ENCODE assay signal across 14 cellular contexts in the genomic region with DNA sequence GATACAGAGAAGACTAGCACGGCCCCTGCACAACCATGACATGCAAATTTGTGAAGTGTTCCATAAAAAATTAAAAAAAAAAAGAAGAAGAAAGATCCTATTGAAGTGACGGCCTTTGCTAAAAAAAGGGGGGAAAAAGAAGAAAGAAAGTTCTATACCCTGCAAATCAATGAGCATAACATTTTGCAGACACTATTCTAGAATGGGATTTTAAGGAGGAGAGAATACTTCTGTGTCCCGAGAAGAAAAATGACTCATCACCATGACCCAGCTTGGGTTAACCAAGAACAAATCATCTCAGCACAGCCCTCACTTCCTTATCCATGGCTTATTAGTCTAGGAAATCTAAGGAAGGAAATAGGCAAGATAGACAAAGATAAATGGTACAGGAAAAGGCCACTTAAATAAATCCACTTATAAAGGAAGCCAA. TPM values are rescaled to one million over a fixed set of nuclear protein-coding genes. Genes with fewer than 3 reads are reported as not detected.
DNase-seq lines count a peak whose midpoint lies in the region; ATAC-seq, FAIRE-seq and TF ChIP-seq lines count a peak whose summit lies in the region.
"Had no signal": no experiment of that assay in that cellular context is flagged by ENCODE, and none has a peak within 500 bp of the region (broad histone marks: within the 10 kb centered on the region; RNA-seq: fewer than 3 reads in every experiment).

No MANE protein-coding gene starts in this region.

- H3K9me1 ChIP-seq in IMR-90 (ENCODE audit: insufficient read depth, low read length): no peaks in the 10 kb centered on the region
- no peaks in the 10 kb centered on the region for H3K9me1 ChIP-seq in keratinocyte (ENCODE audit: control insufficient read depth, extremely low read depth, insufficient read depth, low read length)

- no peak overlapping the region for H2BK5ac ChIP-seq in IMR-90 (ENCODE audit: low read depth, low read length, poor library complexity, severe bottlenecking)
- no peak overlapping the region for H2BK5ac ChIP-seq in neuronal stem cell (ENCODE audit: low read length)

- H4K5ac ChIP-seq in IMR-90 (ENCODE audit: low read depth, low read length): no peak overlapping the region

- no peaks in the 10 kb centered on the region for H3K36me3 ChIP-seq in IMR-90 (ENCODE audit: control insufficient read depth, insufficient read depth, low read length)
- H3K36me3 ChIP-seq in keratinocyte (ENCODE audit: control insufficient read depth in 2 of 2, extremely low read depth in 1 of 2, insufficient read depth in 2 of 2, low read length in 2 of 2): no peaks in the 10 kb centered on the region
- no peaks in the 10 kb centered on the region for H3K36me3 ChIP-seq in neuronal stem cell (replicated peaks in 1 of 2; ENCODE audit: control insufficient read depth in 2 of 2, insufficient read depth in 2 of 2, low read length in 2 of 2)

- H3K14ac ChIP-seq in IMR-90 (replicated peaks; ENCODE audit: low read depth, low read length) (no peak overlapping the region), neuronal stem cell (ENCODE audit: low read length) (no peak overlapping the region)

- H3K27ac ChIP-seq in IMR-90 (ENCODE audit: insufficient read depth, low read length) (no peak overlapping the region), keratinocyte (ENCODE audit: control insufficient read depth, insufficient read depth, low read length) (no peak overlapping the region), neuronal stem cell (replicated peaks; ENCODE audit: low read length) (no peak overlapping the region)

- no peak overlapping the region for H2BK120ac ChIP-seq in IMR-90 (ENCODE audit: low read depth, low read length)
- no peak overlapping the region for H2BK120ac ChIP-seq in neuronal stem cell (ENCODE audit: low read depth, low read length)

- no peak overlapping the region for H2AFZ ChIP-seq in IMR-90 (replicated peaks; ENCODE audit: low read length, poor library complexity)
- H2AFZ ChIP-seq in keratinocyte (ENCODE audit: control insufficient read depth, low read length): no peak overlapping the region
- no peak overlapping the region for H2AFZ ChIP-seq in neuronal stem cell (ENCODE audit: low read length)

- DNase-seq in AG09309 (ENCODE audit: low read depth) (peak; percentile 47), IMR-90 (peak; percentile 75), amniotic epithelial cell (ENCODE audit: low read depth) (peak; percentile 83), keratinocyte (ENCODE audit: low read depth, low spot score) (peak; percentile 28), cerebellum (ENCODE audit: low spot score) (no peak), SHP77 treated with DMSO at 0.1 percent for 48 hours (lab: John Stamatoyannopoulos, UW) (no peak), neuronal stem cell (ENCODE audit: low spot score) (no peak)
- DNase-seq: activated CD8-positive, alpha-beta memory T cell treated with anti-CD3 and anti-CD28 coated beads, Interleukin-2, amount 50 U/mL, for 4 hours; CD4-positive, alpha-beta memory T cell; H7; left cardiac atrium; NCI-H345; nucleus accumbens had no signal

- no peak overlapping the region for H4K91ac ChIP-seq in IMR-90 (ENCODE audit: insufficient read depth, low read depth, low read length)
- no peak overlapping the region for H4K91ac ChIP-seq in neuronal stem cell (ENCODE audit: low read depth, low read length, poor library complexity)

- H3K4me2 ChIP-seq in IMR-90 (ENCODE audit: low read depth, low read length) (no peak overlapping the region), keratinocyte (ENCODE audit: control insufficient read depth, extremely low read depth, insufficient read depth, low read depth, low read length) (no peak overlapping the region), neuronal stem cell (ENCODE audit: insufficient read depth, low read length, poor library complexity, severe bottlenecking) (no peak overlapping the region)

- H2AK5ac ChIP-seq in IMR-90 (ENCODE audit: low read depth, low read length) (no peak overlapping the region), neuronal stem cell (ENCODE audit: low read depth, low read length) (no peak overlapping the region)

- H3K27me3 ChIP-seq in IMR-90 (ENCODE audit: control insufficient read depth, insufficient read depth, low read length) (peaks cover 14% of the 10 kb centered on the region), keratinocyte (ENCODE audit: control insufficient read depth, extremely low read depth, insufficient read depth, low read length) (peaks cover 10% of the 10 kb centered on the region), neuronal stem cell (ENCODE audit: control insufficient read depth in 3 of 3, insufficient read depth in 3 of 3, low read depth in 1 of 3, low read length in 3 of 3) (peaks cover 0 to 16% (median 0%) of the 10 kb centered on the region in 3 experiments)

- TF ChIP-seq POLR2A in IMR-90 (IDR thresholded peaks at IDR 0.05; ENCODE audit: low read depth, low read length): no peak

- H3K9me3 ChIP-seq in IMR-90 (ENCODE audit: control insufficient read depth, insufficient read depth, low read length) (peaks cover 4% of the 10 kb centered on the region), keratinocyte (ENCODE audit: control insufficient read depth, low read depth, low read length) (no peaks in the 10 kb centered on the region), neuronal stem cell (replicated peaks in 1 of 2; ENCODE audit: control insufficient read depth in 2 of 2, insufficient read depth in 1 of 2, low read depth in 1 of 2, low read length in 2 of 2) (no peaks in the 10 kb centered on the region)

- H2BK20ac ChIP-seq in IMR-90 (ENCODE audit: low read depth, low read length): no peak overlapping the region

- H2BK15ac ChIP-seq in IMR-90 (ENCODE audit: low read depth, low read length): no peak overlapping the region
- H2BK15ac ChIP-seq in neuronal stem cell (ENCODE audit: low read length): no peak overlapping the region

- H3K18ac ChIP-seq in IMR-90 (ENCODE audit: low read depth, low read length) (no peak overlapping the region), neuronal stem cell (ENCODE audit: low read length) (no peak overlapping the region)

- H3K4me1 ChIP-seq in IMR-90 (ENCODE audit: control insufficient read depth, insufficient read depth, low read length) (no peaks in the 10 kb centered on the region), keratinocyte (ENCODE audit: control insufficient read depth, extremely low read depth, insufficient read depth, low read length) (no peaks in the 10 kb centered on the region), neuronal stem cell (ENCODE audit: control insufficient read depth in 2 of 2, insufficient read depth in 1 of 2, low read depth in 1 of 2, low read length in 2 of 2) (no peaks in the 10 kb centered on the region)

- no peaks in the 10 kb centered on the region for H3K79me2 ChIP-seq in keratinocyte (ENCODE audit: control insufficient read depth, insufficient read depth, low read length)

- H3K4me3 ChIP-seq in AG09309 (ENCODE audit: control insufficient read depth, low read depth, low read length): no peak overlapping the region
- no peak overlapping the region for H3K4me3 ChIP-seq in IMR-90 (ENCODE audit: insufficient read depth, low read depth, low read length)
- H3K4me3 ChIP-seq in keratinocyte (ENCODE audit: control insufficient read depth in 2 of 3, extremely low read depth in 1 of 3, insufficient read depth in 2 of 3, low read depth in 1 of 3, low read length in 3 of 3): no peak overlapping the region
- no peak overlapping the region for H3K4me3 ChIP-seq in neuronal stem cell (ENCODE audit: low read length in 2 of 2)

- POLR2A ChIA-PET in IMR-90 (lab: Charles Lee; ENCODE audit: unreplicated experiment): no interaction called here

- H4K20me1 ChIP-seq in IMR-90 (ENCODE audit: insufficient read depth, low read length) (no peaks in the 10 kb centered on the region), keratinocyte (ENCODE audit: control insufficient read depth, extremely low read depth, insufficient read depth, low read length) (no peaks in the 10 kb centered on the region)

- CTCF ChIA-PET in IMR-90 (lab: Yijun Ruan, JAX): no interaction called here

- no CpG with 5 or more reads among the region's 3 CpGs for WGBS in IMR-90 (ENCODE audit: extremely low coverage in 2 of 2, insufficient read length in 1 of 2), 2 experiments
- no CpG with 5 or more reads among the region's 3 CpGs for WGBS in neuronal stem cell (ENCODE audit: extremely low coverage in 2 of 2, insufficient read length in 2 of 2, insufficient replicate concordance in 1 of 2), 2 donors

- H3K23ac ChIP-seq in IMR-90 (ENCODE audit: low read depth, low read length) (no peak overlapping the region), neuronal stem cell (ENCODE audit: low read depth, low read length, poor library complexity) (no peak overlapping the region)

- in situ Hi-C loops in IMR-90 (cut with MboI; ENCODE audit: low sequenced_read_pairs): no loop called here

- no peak for TF ChIP-seq RAD21 in IMR-90 (IDR thresholded peaks at IDR 0.05; ENCODE audit: low read length)

- no peak overlapping the region for H3K9ac ChIP-seq in IMR-90 (ENCODE audit: low read depth, low read length)
- no peak overlapping the region for H3K9ac ChIP-seq in keratinocyte (ENCODE audit: control insufficient read depth, extremely low read depth, insufficient read depth, low read length)
- no peak overlapping the region for H3K9ac ChIP-seq in neuronal stem cell (ENCODE audit: low read depth, low read length, poor library complexity)

- peak; percentile 5 for FAIRE-seq in keratinocyte (lab: Jason Lieb, UNC)

- no peak overlapping the region for H2AK9ac ChIP-seq in IMR-90 (replicated peaks; ENCODE audit: low read depth, low read length, poor library complexity)

- intact Hi-C loops in IMR-90 (cut with micrococcal nuclease): loop anchor here (5.0 kb wide), 1 partner anchor 222 kb away; no protein-coding TSS in a partner anchor

- dilution Hi-C loops in IMR-90 (cut with HindIII; ENCODE audit: low sequenced_read_pairs, unreplicated experiment): no loop called here
- dilution Hi-C loops in keratinocyte (cut with MboI; ENCODE audit: extremely low pct_ligation_motif_present, low sequenced_read_pairs): no loop called here

- ATAC-seq in IMR-90 (ENCODE audit: low read depth) (peak; percentile 88), HG02973 (IDR thresholded peaks at IDR 0.05; ENCODE audit: unreplicated experiment) (no peak)

- no peaks in the 10 kb centered on the region for H3K79me1 ChIP-seq in IMR-90 (ENCODE audit: low read depth in 1 of 2, low read length in 2 of 2)
- H3K79me1 ChIP-seq in neuronal stem cell (ENCODE audit: low read depth, low read length): no peaks in the 10 kb centered on the region

- H3K4ac ChIP-seq in IMR-90 (ENCODE audit: low read depth, low read length) (no peak overlapping the region), neuronal stem cell (ENCODE audit: low read length) (no peak overlapping the region)

- BruUV-seq in IMR-90 (replicated peaks; lab: Mats Ljungman, UMichigan): no TSS peak

- H3K56ac ChIP-seq in IMR-90 (ENCODE audit: extremely low read depth, insufficient read depth, low read length): no peak overlapping the region

- H4K8ac ChIP-seq in IMR-90 (ENCODE audit: low read depth in 2 of 2, low read length in 2 of 2): no peak overlapping the region
- no peak overlapping the region for H4K8ac ChIP-seq in neuronal stem cell (ENCODE audit: low read depth, low read length)

- H2BK12ac ChIP-seq in neuronal stem cell (ENCODE audit: low read length): no peak overlapping the region

- TF ChIP-seq CTCF in AG09309 (IDR thresholded peaks at IDR 0.05; ENCODE audit: control insufficient read depth, insufficient read depth, low read depth, low read length, missing control alignments): no peak
- TF ChIP-seq CTCF in IMR-90 (conservative IDR thresholded peaks at IDR 0.05; ENCODE audit: low read depth, low read length): no peak
- TF ChIP-seq CTCF in keratinocyte (optimal IDR thresholded peaks at IDR 0.05 in 1 of 3, IDR thresholded peaks at IDR 0.05 in 1 of 3, conservative IDR thresholded peaks at IDR 0.05 in 1 of 3; ENCODE audit: extremely low read depth in 1 of 3, insufficient read depth in 2 of 3, low read length in 3 of 3): no peak

RNA-seq across cellular contexts. Expression of a gene that starts 7.4 kb away (rescaled TPM):
- total RNA-seq in IMR-90 (2012; rRNA removed): 14.0 and 14.2 TPM in 2 replicates
- 22.3 and 23.5 TPM in 2 replicates for polyA plus RNA-seq in IMR-90 (2012; rRNA removed)
- 20.8 and 23.4 TPM in 2 replicates for polyA plus RNA-seq in IMR-90 (2012; cell fraction: cytosol; rRNA removed)
- polyA plus RNA-seq in IMR-90 (2012; cell fraction: nucleus; rRNA removed; ENCODE audit: low replicate concordance): 18.9 and 31.2 TPM in 2 replicates
- 11.7 to 13.4 TPM (median 13.3 TPM) in 3 replicates for polyA plus RNA-seq in keratinocyte
- polyA plus RNA-seq in keratinocyte (2011; ENCODE audit: low read depth): 20.5 TPM
- polyA plus RNA-seq in keratinocyte (2011; cell fraction: cytosol; rRNA removed): 10.6 and 11.5 TPM in 2 replicates
- 15.7 and 18.3 TPM in 2 replicates for polyA plus RNA-seq in keratinocyte (2011; cell fraction: nucleus; rRNA removed)
- polyA plus RNA-seq in keratinocyte (2012; ENCODE audit: low replicate concordance): 9.6 and 11.0 TPM in 2 replicates
- 3.6 to 8.2 TPM (median 6.9 TPM) in 3 replicates for polyA minus RNA-seq in keratinocyte
- 10.6 TPM for polyA minus RNA-seq in keratinocyte (2011; cell fraction: cytosol; rRNA and poly(A)+ RNA removed)
- polyA minus RNA-seq in keratinocyte (2011; cell fraction: nucleus; rRNA and poly(A)+ RNA removed): 5.5 and 7.4 TPM in 2 replicates
- 58.1 TPM for total RNA-seq in cerebellum
- 6.1 TPM for polyA plus RNA-seq in neuronal stem cell (2013, experiment 1 of 2)
- 6.0 TPM for polyA plus RNA-seq in neuronal stem cell (2013, experiment 2 of 2)

Comparison
In these comparisons a context has a peak if more than half of its experiments do, and no peak if none do; other contexts are left out.
1. DNase-seq: peak in AG09309 (single experiment), IMR-90 (single experiment), amniotic epithelial cell (single experiment) and keratinocyte (single experiment); none in cerebellum (single experiment), SHP77 treated with DMSO at 0.1 percent for 48 hours (single experiment) and neuronal stem cell (single experiment).